In genomic region chr16:88003316-88003715, GRCh38 we compare ENCODE assay signal across 14 cellular contexts. TPM values are rescaled to one million over a fixed set of nuclear protein-coding genes. Genes with fewer than 3 reads are reported as not detected.
DNase-seq lines count a peak whose midpoint lies in the region; ATAC-seq and TF ChIP-seq lines count a peak whose summit lies in the region.
"Had no signal": no experiment of that assay in that cellular context is flagged by ENCODE, and none has a peak within 500 bp of the region (broad histone marks: within the 10 kb centered on the region; RNA-seq: fewer than 3 reads in every experiment).

No MANE protein-coding gene starts in this region.

- 94 to 96% methylated on average over 5 to 6 of the region's 6 CpGs for WGBS in endodermal cell (ENCODE audit: insufficient coverage in 1 of 2, insufficient read length in 1 of 2), 2 experiments
- 89 to 93% (median 92%) methylated on average over 6 of the region's 6 CpGs for WGBS in stomach, 5 donors

- H3K36me3 ChIP-seq in endodermal cell (ENCODE audit: control insufficient read depth, insufficient read depth, low read length) (peaks cover 14% of the 10 kb centered on the region), stomach (peaks cover 12 to 60% (median 58%) of the 10 kb centered on the region in 4 donors)

- H3K27ac Mint-ChIP-seq in activated CD4-positive, alpha-beta T cell treated with anti-CD3 and anti-CD28 coated beads for 36 hours: no peak overlapping the region
- peak overlapping the region; percentile 27 for H3K27ac Mint-ChIP-seq in endodermal cell
- no peak overlapping the region for H3K27ac Mint-ChIP-seq in activated CD4-positive, alpha-beta memory T cell treated with anti-CD3 and anti-CD28 coated beads, Interleukin-2, amount 10 ng/mL, durations not matched to agents 7 days and 5 days
- H3K27ac Mint-ChIP-seq: HFFc6 had no signal

- H3K9ac ChIP-seq in endodermal cell (ENCODE audit: extremely low read depth, low read length, poor library complexity, severe bottlenecking): no peak overlapping the region

- no peak for TF ChIP-seq CTCF in endodermal cell (conservative IDR thresholded peaks at IDR 0.05)
- TF ChIP-seq CTCF in stomach (IDR thresholded peaks at IDR 0.05): no peak

- H3K27me3 Mint-ChIP-seq in activated CD4-positive, alpha-beta T cell treated with anti-CD3 and anti-CD28 coated beads for 36 hours: no peaks in the 10 kb centered on the region
- H3K27me3 Mint-ChIP-seq in endodermal cell (ENCODE audit: insufficient read depth): no peaks in the 10 kb centered on the region
- H3K27me3 Mint-ChIP-seq in activated CD4-positive, alpha-beta memory T cell treated with anti-CD3 and anti-CD28 coated beads, Interleukin-2, amount 10 ng/mL, durations not matched to agents 7 days and 5 days: no peaks in the 10 kb centered on the region
- H3K27me3 Mint-ChIP-seq: CD8-positive, alpha-beta memory T cell had no signal

- H3K9me3 ChIP-seq in endodermal cell (ENCODE audit: control insufficient read depth, low read length): no peaks in the 10 kb centered on the region
- no peaks in the 10 kb centered on the region for H3K9me3 ChIP-seq in stomach

- peaks cover 15% of the 10 kb centered on the region for H3K36me3 Mint-ChIP-seq in activated CD4-positive, alpha-beta T cell treated with anti-CD3 and anti-CD28 coated beads for 36 hours (ENCODE audit: low read depth)
- H3K36me3 Mint-ChIP-seq in endodermal cell (ENCODE audit: low read depth): peaks cover 47% of the 10 kb centered on the region
- peaks cover 32% of the 10 kb centered on the region for H3K36me3 Mint-ChIP-seq in activated CD4-positive, alpha-beta memory T cell treated with anti-CD3 and anti-CD28 coated beads, Interleukin-2, amount 10 ng/mL, durations not matched to agents 7 days and 5 days (ENCODE audit: low read depth)

- no peak overlapping the region for H3K4me3 Mint-ChIP-seq in activated CD4-positive, alpha-beta T cell treated with anti-CD3 and anti-CD28 coated beads for 36 hours
- H3K4me3 Mint-ChIP-seq in endodermal cell: no peak overlapping the region
- no peak overlapping the region for H3K4me3 Mint-ChIP-seq in activated CD4-positive, alpha-beta memory T cell treated with anti-CD3 and anti-CD28 coated beads, Interleukin-2, amount 10 ng/mL, durations not matched to agents 7 days and 5 days
- H3K4me3 Mint-ChIP-seq: HFFc6 had no signal

- H3K4me3 ChIP-seq in endodermal cell (ENCODE audit: low read length): no peak overlapping the region
- H3K4me3 ChIP-seq in stomach: no peak overlapping the region

- TF ChIP-seq POLR2A in stomach (IDR thresholded peaks at IDR 0.05): no peak

- H3K27ac ChIP-seq in endodermal cell (ENCODE audit: low read depth, low read length): no peak overlapping the region
- no peak overlapping the region for H3K27ac ChIP-seq in stomach
- H3K27ac ChIP-seq in caudate nucleus (ENCODE audit: low read depth, low read length): no peak overlapping the region
- H3K27ac ChIP-seq: 22Rv1 had no signal

- CTCF ChIA-PET in activated CD4-positive, alpha-beta T cell treated with anti-CD3 and anti-CD28 coated beads for 36 hours (lab: Charles Lee): no interaction called here
- CTCF ChIA-PET in activated CD4-positive, alpha-beta memory T cell treated with anti-CD3 and anti-CD28 coated beads, Interleukin-2, amount 10 ng/mL, durations not matched to agents 7 days and 5 days (lab: Charles Lee): no interaction called here

- no peaks in the 10 kb centered on the region for H3K4me1 ChIP-seq in endodermal cell (ENCODE audit: control insufficient read depth, insufficient read depth, low read length)
- H3K4me1 ChIP-seq in stomach: no peaks in the 10 kb centered on the region

- peak; percentile 0 for DNase-seq in activated CD4-positive, alpha-beta T cell treated with anti-CD3 and anti-CD28 coated beads for 36 hours
- no peak for DNase-seq in activated CD4-positive, alpha-beta T cell treated with anti-CD3 and anti-CD28 coated beads, Interleukin-2, amount 50 U/mL, for 48 hours
- no peak for DNase-seq in endodermal cell
- peak; percentile 23 for DNase-seq in sciatic nerve (ENCODE audit: low spot score)
- DNase-seq in stomach: peak; percentile 8
- no peak for DNase-seq in activated CD4-positive, alpha-beta memory T cell treated with anti-CD3 and anti-CD28 coated beads, Interleukin-2, amount 10 ng/mL, durations not matched to agents 7 days and 5 days
- no peak for DNase-seq in caudate nucleus (lab: John Stamatoyannopoulos, UW)
- DNase-seq: DMS53, HCEC 1CT, HFFc6 had no signal

- POLR2A ChIA-PET in activated CD4-positive, alpha-beta T cell treated with anti-CD3 and anti-CD28 coated beads for 36 hours (lab: Charles Lee): no interaction called here
- POLR2A ChIA-PET in activated CD4-positive, alpha-beta memory T cell treated with anti-CD3 and anti-CD28 coated beads, Interleukin-2, amount 10 ng/mL, durations not matched to agents 7 days and 5 days (lab: Charles Lee): no interaction called here

- no peaks in the 10 kb centered on the region for H3K9me3 Mint-ChIP-seq in activated CD4-positive, alpha-beta T cell treated with anti-CD3 and anti-CD28 coated beads for 36 hours (ENCODE audit: low read depth)
- H3K9me3 Mint-ChIP-seq in endodermal cell: no peaks in the 10 kb centered on the region
- H3K9me3 Mint-ChIP-seq in activated CD4-positive, alpha-beta memory T cell treated with anti-CD3 and anti-CD28 coated beads, Interleukin-2, amount 10 ng/mL, durations not matched to agents 7 days and 5 days: no peaks in the 10 kb centered on the region
- H3K9me3 Mint-ChIP-seq: CD8-positive, alpha-beta memory T cell; HFFc6 had no signal

- no peak for TF ChIP-seq EP300 in stomach (IDR thresholded peaks at IDR 0.05)

- ATAC-seq in activated CD4-positive, alpha-beta T cell treated with anti-CD3 and anti-CD28 coated beads for 36 hours: no peak
- ATAC-seq in sciatic nerve (no peak), GM18861 (IDR thresholded peaks at IDR 0.05; ENCODE audit: unreplicated experiment) (no peak)
- ATAC-seq: HepG2 had no signal

- no peaks in the 10 kb centered on the region for H3K27me3 ChIP-seq in endodermal cell (ENCODE audit: control insufficient read depth, insufficient read depth, low read length, poor library complexity, severe bottlenecking)
- H3K27me3 ChIP-seq in stomach: no peaks in the 10 kb centered on the region

- no peaks in the 10 kb centered on the region for H3K4me1 Mint-ChIP-seq in activated CD4-positive, alpha-beta T cell treated with anti-CD3 and anti-CD28 coated beads for 36 hours
- peaks cover 2% of the 10 kb centered on the region for H3K4me1 Mint-ChIP-seq in endodermal cell
- H3K4me1 Mint-ChIP-seq in activated CD4-positive, alpha-beta memory T cell treated with anti-CD3 and anti-CD28 coated beads, Interleukin-2, amount 10 ng/mL, durations not matched to agents 7 days and 5 days: no peaks in the 10 kb centered on the region

- intact Hi-C loops in activated CD4-positive, alpha-beta T cell treated with anti-CD3 and anti-CD28 coated beads for 36 hours (cut with DNase I, micrococcal nuclease): no loop called here
- intact Hi-C loops in sciatic nerve (cut with DNase I) (no loop called here), stomach (cut with DNase I; ENCODE audit: low total_unique reads) (no loop called here)

RNA-seq across cellular contexts. Expression of gene BANP, which starts 52.1 kb away (rescaled TPM):
- total RNA-seq in activated CD4-positive, alpha-beta T cell treated with anti-CD3 and anti-CD28 coated beads for 36 hours: 10 to 100 TPM; 35.2 to 36.1 TPM
- total RNA-seq in endodermal cell (10 to 100 TPM; 39.5 to 45.5 TPM), sciatic nerve (32.3 TPM), stomach (100 to 1,000 TPM in 1 of 5 donors, 10 to 100 TPM in 4; 17.4 to 144 (median 71.2) TPM)
- polyA plus RNA-seq in endodermal cell (2013, experiment 1 of 2): 23.8 TPM
- polyA plus RNA-seq in endodermal cell (2013, experiment 2 of 2): 20.0 TPM
- 10 to 100 TPM in 1 of 3 donors, 1 to 10 TPM in 2; 6.0 to 10.3 (median 7.5) TPM for polyA plus RNA-seq in stomach
- total RNA-seq in activated CD4-positive, alpha-beta memory T cell treated with anti-CD3 and anti-CD28 coated beads, Interleukin-2, amount 10 ng/mL, durations not matched to agents 7 days and 5 days: 10 to 100 TPM; 33.6 to 38.9 TPM

Comparison
In these comparisons a context has a peak if more than half of its experiments do, and no peak if none do; other contexts are left out.
1. DNase-seq: peak in activated CD4-positive, alpha-beta T cell treated with anti-CD3 and anti-CD28 coated beads for 36 hours (single experiment), sciatic nerve (single experiment) and stomach (single experiment); none in activated CD4-positive, alpha-beta T cell treated with anti-CD3 and anti-CD28 coated beads, Interleukin-2, amount 50 U/mL, for 48 hours (0 of 2), endodermal cell (single experiment), activated CD4-positive, alpha-beta memory T cell treated with anti-CD3 and anti-CD28 coated beads, Interleukin-2, amount 10 ng/mL, durations not matched to agents 7 days and 5 days (single experiment) and caudate nucleus (0 of 61).